ENCODE assay signal across 8 cellular contexts in the genomic region with DNA sequence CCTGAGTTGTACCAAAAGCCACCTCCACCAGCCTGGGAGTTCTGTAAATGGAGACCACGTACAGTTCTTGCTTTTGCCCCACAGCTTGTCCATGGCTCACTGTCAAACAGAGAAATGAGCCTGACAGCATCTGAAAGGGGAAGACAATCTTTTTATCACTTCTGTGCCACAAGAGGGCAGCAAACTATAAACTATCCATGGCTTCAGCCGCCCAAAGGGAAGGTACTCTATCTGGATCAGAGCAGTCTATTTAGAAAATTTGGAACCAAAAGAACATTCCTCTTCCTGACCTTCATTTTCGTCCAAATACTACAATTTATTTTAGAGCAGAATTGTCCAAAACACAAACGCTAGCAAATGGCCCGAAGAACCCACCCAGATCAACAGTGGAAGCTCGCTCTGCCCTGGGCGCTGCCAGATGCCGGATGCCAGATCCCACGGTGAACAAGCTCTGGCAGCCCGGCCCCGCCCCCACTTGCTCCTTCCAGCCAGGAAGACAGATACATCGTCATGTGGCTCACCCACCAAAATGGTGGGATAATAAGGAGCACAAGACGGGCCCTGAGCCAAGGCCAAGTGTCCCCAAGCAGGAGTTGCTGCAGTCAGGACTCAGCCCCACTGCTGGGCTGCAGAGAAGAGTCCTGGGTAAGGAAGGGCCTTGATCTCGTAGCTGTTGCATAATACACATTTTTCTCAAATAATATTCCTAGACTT. TPM values are rescaled to one million over a fixed set of nuclear protein-coding genes. Genes with fewer than 3 reads are reported as not detected.
DNase-seq lines count a peak whose midpoint lies in the region; ATAC-seq and TF ChIP-seq lines count a peak whose summit lies in the region.

No MANE protein-coding gene starts in this region.

- H3K4me3 Mint-ChIP-seq in GM23338: peak overlapping the region; percentile 66

- no peaks in the 10 kb centered on the region for H3K36me3 Mint-ChIP-seq in GM23338 (ENCODE audit: low read depth)

- H3K4me1 ChIP-seq in GM23338 (ENCODE audit: insufficient read depth): peaks cover 4% of the 10 kb centered on the region
- H3K4me1 ChIP-seq in spleen: peaks cover 0 to 40% (median 13%) of the 10 kb centered on the region in 6 donors

- H3K4me2 ChIP-seq in GM23338: peak overlapping the region; percentile 74

- H3K9me3 Mint-ChIP-seq in GM23338: no peaks in the 10 kb centered on the region

- no peak for TF ChIP-seq POLR2A in spleen (IDR thresholded peaks at IDR 0.05)

- DNase-seq in AG10803 (ENCODE audit: low read depth): peak; percentile 87
- DNase-seq in GM23338 (ENCODE audit: low spot score): peak; percentile 89
- DNase-seq in NCI-H2227 treated with DMSO at 0.1 percent for 48 hours (lab: John Stamatoyannopoulos, UW): peak; percentile 98
- peak; percentile 63 for DNase-seq in WERI-Rb-1
- peak; percentile 91 for DNase-seq in dermis blood vessel endothelial cell
- DNase-seq in kidney glomerular epithelial cell (lab: John Stamatoyannopoulos, UW): peak; percentile 84
- DNase-seq in spleen: peak; percentile 84

- no peaks in the 10 kb centered on the region; the same call in 1 of the 2 replicates for H4K20me1 ChIP-seq in GM23338 (replicated peaks; ENCODE audit: insufficient read depth)

- H2AFZ ChIP-seq in GM23338: peak overlapping the region; percentile 75; the same call in 1 of the 2 replicates

- 20 to 39% (median 28%) methylated on average over 14 of the region's 14 CpGs for WGBS in spleen, 5 donors

- TF ChIP-seq CTCF in AG10803 (conservative IDR thresholded peaks at IDR 0.05; ENCODE audit: low read length): peak; percentile 78
- peak; percentile 86 to 92 for TF ChIP-seq CTCF in GM23338 (conservative IDR thresholded peaks at IDR 0.05; ENCODE audit: low read depth in 2 of 2)
- TF ChIP-seq CTCF in WERI-Rb-1 (IDR thresholded peaks at IDR 0.05; ENCODE audit: low read depth, low read length): peak; percentile 56
- peak; percentile 53 to 83 (median 74) for TF ChIP-seq CTCF in spleen (IDR thresholded peaks at IDR 0.05 in 8 of 11, conservative IDR thresholded peaks at IDR 0.05 in 3 of 11)

- no peaks in the 10 kb centered on the region for H3F3A ChIP-seq in GM23338 (replicated peaks; ENCODE audit: low read depth)

- H3K9me3 ChIP-seq in WERI-Rb-1 (ENCODE audit: severe bottlenecking): no peaks in the 10 kb centered on the region
- no peaks in the 10 kb centered on the region for H3K9me3 ChIP-seq in spleen

- H3K27me3 ChIP-seq in GM23338 (ENCODE audit: insufficient read depth) (no peaks in the 10 kb centered on the region), WERI-Rb-1 (ENCODE audit: insufficient read depth, low read depth, severe bottlenecking) (no peaks in the 10 kb centered on the region), spleen (replicated peaks in 1 of 7) (no peaks in the 10 kb centered on the region)

- ATAC-seq in GM23338: peak; percentile 78
- ATAC-seq in HG03378 (IDR thresholded peaks at IDR 0.05; ENCODE audit: unreplicated experiment): no peak

- no peak overlapping the region for H3K27ac ChIP-seq in GM23338 (ENCODE audit: low read depth)
- peak overlapping the region; percentile 57 for H3K27ac ChIP-seq in WERI-Rb-1
- H3K27ac ChIP-seq in spleen: peak overlapping the region in 7 of 8 donors; percentile 22 to 76 (median 60)

- intact Hi-C loops in spleen (cut with DNase I; ENCODE audit: low total_unique reads): loop anchor here (10.0 kb wide), 2 partner anchors 300 to 470 kb away; no protein-coding TSS in a partner anchor

- no peaks in the 10 kb centered on the region for H3K79me2 ChIP-seq in GM23338 (replicated peaks; ENCODE audit: insufficient read depth)

- peaks cover 27% of the 10 kb centered on the region for H3K4me1 Mint-ChIP-seq in GM23338

- H3K27ac Mint-ChIP-seq in GM23338: no peak overlapping the region; the same call in 1 of the 2 replicates

- no peaks in the 10 kb centered on the region for H3K9me2 ChIP-seq in GM23338 (ENCODE audit: insufficient read depth)

- H3K36me3 ChIP-seq in GM23338 (ENCODE audit: insufficient read depth) (no peaks in the 10 kb centered on the region), WERI-Rb-1 (peaks cover 24% of the 10 kb centered on the region), spleen (peaks cover 0 to 12% (median 0%) of the 10 kb centered on the region in 6 donors)

- H3K27me3 Mint-ChIP-seq in GM23338 (ENCODE audit: insufficient read depth, low read depth, poor library complexity): peaks cover 6% of the 10 kb centered on the region

- H3K4me3 ChIP-seq in AG10803 (ENCODE audit: low read length) (peak overlapping the region; percentile 55), GM23338 (peak overlapping the region; percentile 43), WERI-Rb-1 (ENCODE audit: low read depth, low read length) (no peak overlapping the region), spleen (peak overlapping the region in 4 of 8 donors; percentile 6 to 48 (median 18))

TF ChIP-seq in GM23338, 12 proteins besides CTCF, POLR2A, EP300 and RAD21:
- no peak for TF ChIP-seq JUNB (IDR thresholded peaks at IDR 0.05; ENCODE audit: unreplicated experiment)
- no peak for TF ChIP-seq ZNF331 (CRISPR knock-in tag; IDR thresholded peaks at IDR 0.05; ENCODE audit: low read depth)

RNA-seq across cellular contexts. Expression of a gene that starts 23.9 kb away (rescaled TPM):
- total RNA-seq in GM23338 (2014; rRNA removed; shearing (Covaris generic)): not detected in 2 replicates
- polyA plus RNA-seq in GM23338 (2016; fragmentation: Nextera tagmentation; extraction: Ambion mirVana): not detected in 2 replicates
- not detected in 2 replicates for total RNA-seq in dermis blood vessel endothelial cell
- total RNA-seq in spleen: not detected
- polyA plus RNA-seq in spleen: under 1 TPM in 1 of 3 donors, not detected in 2; 0.35 TPM

RNA-seq across cellular contexts. Expression of a gene that starts 57.7 kb away (rescaled TPM):
- total RNA-seq in GM23338 (2014; rRNA removed; shearing (Covaris generic)): 32.9 and 38.4 TPM in 2 replicates
- polyA plus RNA-seq in GM23338 (2016; fragmentation: Nextera tagmentation; extraction: Ambion mirVana): 48.5 and 50.3 TPM in 2 replicates
- total RNA-seq in dermis blood vessel endothelial cell: 27.4 and 40.3 TPM in 2 replicates
- 10 to 100 TPM in 1 of 7 donors, 1 to 10 TPM in 6; 3.4 to 23.4 (median 8.1) TPM for total RNA-seq in spleen
- polyA plus RNA-seq in spleen: 1 to 10 TPM; 2.9 to 4.5 (median 3.1) TPM
